ENCODE assay signal across 32 cellular contexts in genomic region chr2:205297368-205297767, GRCh38.
"Had no signal": no experiment of that assay in that cellular context is flagged by ENCODE, and none has a peak within 500 bp of the region (broad histone marks: within the 10 kb centered on the region; RNA-seq: fewer than 3 reads in every experiment).

No MANE protein-coding gene starts in this region.

- H3K4me3 ChIP-seq: ascending aorta, breast epithelium, cardiac muscle cell, colonic mucosa, esophagus squamous epithelium had no signal

- ATAC-seq: activated CD4-positive, alpha-beta T cell treated with anti-CD3 and anti-CD28 coated beads for 36 hours; activated CD8-positive, alpha-beta memory T cell treated with anti-CD3 and anti-CD28 coated beads, Interleukin-2, amount 10 ng/mL, durations not matched to agents 7 days and 5 days; activated CD8-positive, alpha-beta T cell treated with anti-CD3 and anti-CD28 coated beads, Interleukin-2, amount 10 ng/mL, durations not matched to agents 7 days and 5 days; activated naive CD4-positive, alpha-beta T cell treated with anti-CD3 and anti-CD28 coated beads, Interleukin-2, amount 50 U/mL, for 72 hours; activated T-cell treated with anti-CD3 and anti-CD28 coated beads, Interleukin-2, amount 50 U/mL, for 72 hours; T-helper 17 cell had no signal

- H3K4me3 Mint-ChIP-seq: activated CD4-positive, alpha-beta memory T cell treated with anti-CD3 and anti-CD28 coated beads for 36 hours; activated CD4-positive, alpha-beta T cell treated with anti-CD3 and anti-CD28 coated beads for 36 hours; activated CD4-positive, alpha-beta T cell treated with anti-CD3 and anti-CD28 coated beads, Interleukin-2, amount 10 ng/mL, durations not matched to agents 24 days and 14 days; activated CD8-positive, alpha-beta memory T cell treated with anti-CD3 and anti-CD28 coated beads, Interleukin-2, amount 10 ng/mL, durations not matched to agents 7 days and 5 days; activated CD8-positive, alpha-beta T cell treated with anti-CD3 and anti-CD28 coated beads, Interleukin-2, amount 10 ng/mL, durations not matched to agents 7 days and 5 days; activated naive CD4-positive, alpha-beta T cell treated with anti-CD3 and anti-CD28 coated beads, Interleukin-2, amount 10 ng/mL, durations not matched to agents 7 days and 5 days; activated naive CD8-positive, alpha-beta T cell treated with anti-CD3 and anti-CD28 coated beads, Interleukin-2, amount 10 ng/mL, durations not matched to agents 7 days and 5 days; activated T-cell treated with anti-CD3 and anti-CD28 coated beads, Interleukin-2, amount 50 U/mL, for 72 hours; brain; T-helper 17 cell; T-helper 2 cell treated with Interferon-gamma antibody and Interleukin-4, amounts not matched to agents 5 μg/mL and 100 μg/mL, for 36 hours had no signal

- H3K9me3 ChIP-seq: ascending aorta, breast epithelium, colonic mucosa, esophagus squamous epithelium had no signal

- H3K4me1 Mint-ChIP-seq: activated CD4-positive, alpha-beta T cell treated with anti-CD3 and anti-CD28 coated beads, Interleukin-2, amount 10 ng/mL, durations not matched to agents 24 days and 14 days; activated CD8-positive, alpha-beta memory T cell treated with anti-CD3 and anti-CD28 coated beads, Interleukin-2, amount 10 ng/mL, durations not matched to agents 7 days and 5 days; activated naive CD8-positive, alpha-beta T cell treated with anti-CD3 and anti-CD28 coated beads, Interleukin-2, amount 10 ng/mL, durations not matched to agents 7 days and 5 days; T-helper 17 cell had no signal

- H3K36me3 Mint-ChIP-seq: activated CD4-positive, alpha-beta memory T cell treated with anti-CD3 and anti-CD28 coated beads for 36 hours; activated CD8-positive, alpha-beta memory T cell treated with anti-CD3 and anti-CD28 coated beads, Interleukin-2, amount 10 ng/mL, durations not matched to agents 7 days and 5 days; activated naive CD4-positive, alpha-beta T cell treated with anti-CD3 and anti-CD28 coated beads, Interleukin-2, amount 10 ng/mL, durations not matched to agents 7 days and 5 days; activated naive CD4-positive, alpha-beta T cell treated with anti-CD3 and anti-CD28 coated beads, Interleukin-2, amount 50 U/mL, for 72 hours; activated naive CD8-positive, alpha-beta T cell treated with anti-CD3 and anti-CD28 coated beads, Interleukin-2, amount 10 ng/mL, durations not matched to agents 7 days and 5 days had no signal

- H3K27ac ChIP-seq: ascending aorta, breast epithelium, cardiac muscle cell, colonic mucosa, epithelial cell of prostate, esophagus squamous epithelium, WERI-Rb-1 had no signal

- DNase-seq: activated CD4-positive, alpha-beta memory T cell treated with anti-CD3 and anti-CD28 coated beads for 36 hours; activated CD4-positive, alpha-beta T cell treated with anti-CD3 and anti-CD28 coated beads for 36 hours; activated CD4-positive, alpha-beta T cell treated with anti-CD3 and anti-CD28 coated beads, Interleukin-2, amount 10 ng/mL, durations not matched to agents 24 days and 14 days; activated CD4-positive, CD25-positive, alpha-beta regulatory T cell; activated CD4-positive, CD25-positive, alpha-beta regulatory T cell treated with anti-CD3 and anti-CD28 coated beads, Interleukin-2, amount 50 U/mL, for 72 hours; activated CD8-positive, alpha-beta memory T cell treated with anti-CD3 and anti-CD28 coated beads, Interleukin-2, amount 10 ng/mL, durations not matched to agents 7 days and 5 days; activated CD8-positive, alpha-beta memory T cell treated with anti-CD3 and anti-CD28 coated beads, Interleukin-2, amount 50 U/mL, for 4 hours; activated CD8-positive, alpha-beta T cell treated with anti-CD3 and anti-CD28 coated beads, Interleukin-2, amount 10 ng/mL, durations not matched to agents 7 days and 5 days; activated gamma-delta T cell; activated naive CD4-positive, alpha-beta T cell; activated naive CD4-positive, alpha-beta T cell treated with anti-CD3 and anti-CD28 coated beads, Interleukin-2, amount 10 ng/mL, durations not matched to agents 7 days and 5 days; activated naive CD8-positive, alpha-beta T cell treated with anti-CD3 and anti-CD28 coated beads, Interleukin-2, amount 10 ng/mL, durations not matched to agents 7 days and 5 days; activated T-cell treated with anti-CD3 and anti-CD28 coated beads, Interleukin-2, amount 50 U/mL, for 1 hour; activated T-cell treated with anti-CD3 and anti-CD28 coated beads, Interleukin-2, amount 50 U/mL, for 72 hours; central memory CD4-positive, alpha-beta T cell; cerebellar nuclear complex; colonic mucosa; effector CD8-positive, alpha-beta T cell; esophagus squamous epithelium; foreskin melanocyte; head of caudate nucleus; T-helper 1 cell; T-helper 17 cell; T1000; WERI-Rb-1 had no signal

- H3K36me3 ChIP-seq: breast epithelium, cardiac muscle cell, colonic mucosa, esophagus squamous epithelium, WERI-Rb-1 had no signal

- H3K27me3 ChIP-seq: ascending aorta, breast epithelium, cardiac muscle cell, colonic mucosa, esophagus squamous epithelium had no signal

- H3K27ac Mint-ChIP-seq: activated CD4-positive, alpha-beta memory T cell treated with anti-CD3 and anti-CD28 coated beads for 36 hours; activated CD4-positive, alpha-beta T cell treated with anti-CD3 and anti-CD28 coated beads for 36 hours; activated CD4-positive, alpha-beta T cell treated with anti-CD3 and anti-CD28 coated beads, Interleukin-2, amount 10 ng/mL, durations not matched to agents 24 days and 14 days; activated CD8-positive, alpha-beta memory T cell treated with anti-CD3 and anti-CD28 coated beads, Interleukin-2, amount 10 ng/mL, durations not matched to agents 7 days and 5 days; activated CD8-positive, alpha-beta T cell treated with anti-CD3 and anti-CD28 coated beads, Interleukin-2, amount 10 ng/mL, durations not matched to agents 7 days and 5 days; activated naive CD4-positive, alpha-beta T cell treated with anti-CD3 and anti-CD28 coated beads, Interleukin-2, amount 10 ng/mL, durations not matched to agents 7 days and 5 days; activated naive CD4-positive, alpha-beta T cell treated with anti-CD3 and anti-CD28 coated beads, Interleukin-2, amount 50 U/mL, for 72 hours; activated naive CD8-positive, alpha-beta T cell treated with anti-CD3 and anti-CD28 coated beads, Interleukin-2, amount 10 ng/mL, durations not matched to agents 7 days and 5 days; activated T-cell treated with anti-CD3 and anti-CD28 coated beads, Interleukin-2, amount 50 U/mL, for 72 hours; brain; T-helper 17 cell; T-helper 2 cell treated with Interferon-gamma antibody and Interleukin-4, amounts not matched to agents 5 μg/mL and 100 μg/mL, for 36 hours had no signal

- H3K9me3 Mint-ChIP-seq: activated CD4-positive, alpha-beta memory T cell treated with anti-CD3 and anti-CD28 coated beads for 36 hours; activated naive CD4-positive, alpha-beta T cell treated with anti-CD3 and anti-CD28 coated beads, Interleukin-2, amount 10 ng/mL, durations not matched to agents 7 days and 5 days; activated naive CD4-positive, alpha-beta T cell treated with anti-CD3 and anti-CD28 coated beads, Interleukin-2, amount 50 U/mL, for 72 hours; brain had no signal

- H3K27me3 Mint-ChIP-seq: activated CD4-positive, alpha-beta memory T cell treated with anti-CD3 and anti-CD28 coated beads for 36 hours; activated CD4-positive, alpha-beta T cell treated with anti-CD3 and anti-CD28 coated beads for 36 hours; activated CD8-positive, alpha-beta memory T cell treated with anti-CD3 and anti-CD28 coated beads, Interleukin-2, amount 10 ng/mL, durations not matched to agents 7 days and 5 days; activated naive CD8-positive, alpha-beta T cell treated with anti-CD3 and anti-CD28 coated beads, Interleukin-2, amount 10 ng/mL, durations not matched to agents 7 days and 5 days; brain; T-helper 17 cell had no signal

- H3K4me1 ChIP-seq: ascending aorta, breast epithelium, colonic mucosa, esophagus squamous epithelium had no signal
